Comparison of ENCODE assay signal across 1 cellular context in genomic region chr12:126196263-126196662, GRCh38.
TF ChIP-seq lines count a peak whose summit lies in the region.

No MANE protein-coding gene starts in this region.

TF ChIP-seq in SK-N-SH, 30 proteins besides CTCF, POLR2A, EP300 and RAD21 (continued from another document):
- TF ChIP-seq ZBTB33 (IDR thresholded peaks at IDR 0.05; ENCODE audit: borderline replicate concordance, low read depth), result no peak
- no peak for TF ChIP-seq RXRA (IDR thresholded peaks at IDR 0.05; ENCODE audit: borderline replicate concordance, low read depth)
- TF ChIP-seq USF2 (IDR thresholded peaks at IDR 0.05; ENCODE audit: borderline replicate concordance, low read depth, low read length), result no peak
- TF ChIP-seq SIN3A (IDR thresholded peaks at IDR 0.05; ENCODE audit: borderline replicate concordance, low read depth, low read length), result no peak
- no peak for TF ChIP-seq USF1 (IDR thresholded peaks at IDR 0.05; ENCODE audit: borderline replicate concordance, low read depth)
- TF ChIP-seq SMC3 (IDR thresholded peaks at IDR 0.05; ENCODE audit: low read depth, low read length), result no peak
- TF ChIP-seq ELF1 (IDR thresholded peaks at IDR 0.05), result no peak
- no peak for TF ChIP-seq FOXJ3 (CRISPR knock-in tag; IDR thresholded peaks at IDR 0.05)
- TF ChIP-seq FOSL2 (IDR thresholded peaks at IDR 0.05; ENCODE audit: borderline replicate concordance, low read depth), result peak; percentile 26; the same call in 1 of the 2 replicates
- TF ChIP-seq POLR2AphosphoS5 (IDR thresholded peaks at IDR 0.05; ENCODE audit: low read depth, low read length), result no peak
- TF ChIP-seq CHD2 (IDR thresholded peaks at IDR 0.05; ENCODE audit: low read length, partially characterized antibody), result no peak
- peak; percentile 5; the same call in 1 of the 2 replicates for TF ChIP-seq NFIC (IDR thresholded peaks at IDR 0.05; ENCODE audit: borderline replicate concordance)
- TF ChIP-seq REST (IDR thresholded peaks at IDR 0.05; ENCODE audit: low read depth, low read length), result no peak
